Comparison of ENCODE assay signal across 1 cellular context in the genomic region with DNA sequence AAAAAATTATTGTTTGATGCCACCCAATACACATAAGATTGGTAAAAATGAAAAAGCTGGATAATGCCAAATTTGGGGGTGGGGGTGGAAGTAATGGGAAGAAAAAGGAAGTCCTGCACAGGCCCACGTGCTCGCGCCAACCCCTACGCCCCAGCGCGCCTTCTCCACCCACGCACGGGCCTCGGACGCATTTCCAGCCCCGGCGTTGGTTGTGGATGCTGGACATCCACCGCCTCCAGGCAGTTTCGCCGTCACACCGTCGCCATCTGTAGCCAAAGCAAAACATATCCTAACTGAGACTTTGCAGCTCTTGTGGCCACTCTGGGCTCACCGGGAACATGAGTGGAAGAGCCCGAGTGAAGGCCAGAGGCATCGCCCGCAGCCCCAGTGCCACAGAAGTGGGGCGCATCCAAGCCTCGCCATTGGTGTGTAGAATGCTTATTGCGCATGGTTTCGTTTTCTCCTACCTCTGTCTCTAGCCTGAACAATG.
TF ChIP-seq lines count a peak whose summit lies in the region.

Gene PIWIL4 (plus strand): TSS at position 188 of the 490 bp plus-strand sequence. CDS start 151 bp downstream, at position 339.

TF ChIP-seq in K562, 482 proteins besides CTCF, POLR2A, EP300 and RAD21 (continued from another document and continues in another):
- TF ChIP-seq ATF3 (IDR thresholded peaks at IDR 0.05) (no peak), ATF3 (CRISPR knock-in tag; conservative IDR thresholded peaks at IDR 0.05) (0 out of 2 replicates have a peak, but pooled peaks have one; percentile 45), TAF1 (IDR thresholded peaks at IDR 0.05; ENCODE audit: control insufficient read depth, extremely low read depth, insufficient read depth, low read length, severe bottlenecking) (peak; percentile 54), MBD2 (IDR thresholded peaks at IDR 0.05; ENCODE audit: borderline replicate concordance, low read depth) (no peak; the same call in 1 of the 2 replicates), ATF7 (IDR thresholded peaks at IDR 0.05) (peak; percentile 23; the same call in 1 of the 2 replicates), FOXM1 (IDR thresholded peaks at IDR 0.05; ENCODE audit: low read depth) (no peak), FOXM1 (CRISPR knock-in tag; IDR thresholded peaks at IDR 0.05; ENCODE audit: low read depth) (no peak), POLR2G (IDR thresholded peaks at IDR 0.05; ENCODE audit: low read depth, low read length) (peak; percentile 87), ZNF583 (CRISPR knock-in tag; IDR thresholded peaks at IDR 0.05) (peak; percentile 75; the same call in 1 of the 2 replicates), HSF4 (CRISPR knock-in tag; IDR thresholded peaks at IDR 0.05; ENCODE audit: borderline replicate concordance) (no peak), ZNF780A (CRISPR knock-in tag; IDR thresholded peaks at IDR 0.05) (no peak), RUNX1 (IDR thresholded peaks at IDR 0.05; ENCODE audit: low read depth) (no peak), ZNF395 (CRISPR knock-in tag; IDR thresholded peaks at IDR 0.05) (no peak), POLR2AphosphoS5 (IDR thresholded peaks at IDR 0.05; ENCODE audit: control insufficient read depth, insufficient read depth, low read depth, low read length) (peak; percentile 51), PML (IDR thresholded peaks at IDR 0.05; ENCODE audit: low read length) (0 out of 2 replicates have a peak, but pooled peaks have one; percentile 18), BHLHE40 (IDR thresholded peaks at IDR 0.05; ENCODE audit: low read length) (peak; percentile 80), HDGF (IDR thresholded peaks at IDR 0.05) (no peak), RAD51 (IDR thresholded peaks at IDR 0.05; ENCODE audit: borderline replicate concordance, low read depth) (peak; percentile 40; the same call in 1 of the 2 replicates), NRF1 (conservative IDR thresholded peaks at IDR 0.05 in 1 of 2, IDR thresholded peaks at IDR 0.05 in 1 of 2) (peak; percentile 44 to 51; a peak in 3 of 4 replicates), SNIP1 (IDR thresholded peaks at IDR 0.05; ENCODE audit: low read depth) (no peak), RNF2 (IDR thresholded peaks at IDR 0.05) (peak; percentile 78), RFX7 (CRISPR knock-in tag; IDR thresholded peaks at IDR 0.05) (no peak), PYGO2 (tag; IDR thresholded peaks at IDR 0.05) (no peak), ZNF830 (CRISPR knock-in tag; IDR thresholded peaks at IDR 0.05) (no peak), SRSF9 (IDR thresholded peaks at IDR 0.05; ENCODE audit: borderline replicate concordance, low read depth, low read length) (no peak), GMEB1 (CRISPR knock-in tag; IDR thresholded peaks at IDR 0.05) (peak; percentile 83), EGR1 (conservative IDR thresholded peaks at IDR 0.05) (peak; percentile 98), ZNF311 (CRISPR knock-in tag; IDR thresholded peaks at IDR 0.05) (no peak), IRF2 (CRISPR knock-in tag; IDR thresholded peaks at IDR 0.05) (peak; percentile 47; the same call in 1 of the 2 replicates), EZH2 (IDR thresholded peaks at IDR 0.05; ENCODE audit: borderline replicate concordance, low read depth, low read length) (no peak), ZNF589 (CRISPR knock-in tag; IDR thresholded peaks at IDR 0.05; ENCODE audit: low read depth) (peak; percentile 84; the same call in 1 of the 2 replicates), HMG20A (CRISPR knock-in tag; conservative IDR thresholded peaks at IDR 0.05) (no peak), JUND (IDR thresholded peaks at IDR 0.05; ENCODE audit: borderline replicate concordance, low read depth, low read length) (0 out of 2 replicates have a peak, but pooled peaks have one; percentile 5), JUND (tag; IDR thresholded peaks at IDR 0.05; ENCODE audit: borderline replicate concordance, low read depth, low read length) (no peak), CTBP1 (IDR thresholded peaks at IDR 0.05; ENCODE audit: borderline replicate concordance) (peak; percentile 49; the same call in 1 of the 2 replicates), SMAD3 (CRISPR knock-in tag; conservative IDR thresholded peaks at IDR 0.05) (no peak), ZC3H11A (IDR thresholded peaks at IDR 0.05; ENCODE audit: low read depth, low read length) (no peak), NR2C2 (CRISPR knock-in tag; IDR thresholded peaks at IDR 0.05) (no peak), NR2C2 (tag; IDR thresholded peaks at IDR 0.05) (peak; percentile 17; the same call in 1 of the 2 replicates), ETV5 (CRISPR knock-in tag; IDR thresholded peaks at IDR 0.05; ENCODE audit: low read depth) (no peak), NCOA1 (IDR thresholded peaks at IDR 0.05; ENCODE audit: low read depth) (no peak)
- TF ChIP-seq, protein P1, sequence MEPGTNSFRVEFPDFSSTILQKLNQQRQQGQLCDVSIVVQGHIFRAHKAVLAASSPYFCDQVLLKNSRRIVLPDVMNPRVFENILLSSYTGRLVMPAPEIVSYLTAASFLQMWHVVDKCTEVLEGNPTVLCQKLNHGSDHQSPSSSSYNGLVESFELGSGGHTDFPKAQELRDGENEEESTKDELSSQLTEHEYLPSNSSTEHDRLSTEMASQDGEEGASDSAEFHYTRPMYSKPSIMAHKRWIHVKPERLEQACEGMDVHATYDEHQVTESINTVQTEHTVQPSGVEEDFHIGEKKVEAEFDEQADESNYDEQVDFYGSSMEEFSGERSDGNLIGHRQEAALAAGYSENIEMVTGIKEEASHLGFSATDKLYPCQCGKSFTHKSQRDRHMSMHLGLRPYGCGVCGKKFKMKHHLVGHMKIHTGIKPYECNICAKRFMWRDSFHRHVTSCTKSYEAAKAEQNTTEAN (CRISPR knock-in tag; IDR thresholded peaks at IDR 0.05) = no peak
- TF ChIP-seq, protein P2, sequence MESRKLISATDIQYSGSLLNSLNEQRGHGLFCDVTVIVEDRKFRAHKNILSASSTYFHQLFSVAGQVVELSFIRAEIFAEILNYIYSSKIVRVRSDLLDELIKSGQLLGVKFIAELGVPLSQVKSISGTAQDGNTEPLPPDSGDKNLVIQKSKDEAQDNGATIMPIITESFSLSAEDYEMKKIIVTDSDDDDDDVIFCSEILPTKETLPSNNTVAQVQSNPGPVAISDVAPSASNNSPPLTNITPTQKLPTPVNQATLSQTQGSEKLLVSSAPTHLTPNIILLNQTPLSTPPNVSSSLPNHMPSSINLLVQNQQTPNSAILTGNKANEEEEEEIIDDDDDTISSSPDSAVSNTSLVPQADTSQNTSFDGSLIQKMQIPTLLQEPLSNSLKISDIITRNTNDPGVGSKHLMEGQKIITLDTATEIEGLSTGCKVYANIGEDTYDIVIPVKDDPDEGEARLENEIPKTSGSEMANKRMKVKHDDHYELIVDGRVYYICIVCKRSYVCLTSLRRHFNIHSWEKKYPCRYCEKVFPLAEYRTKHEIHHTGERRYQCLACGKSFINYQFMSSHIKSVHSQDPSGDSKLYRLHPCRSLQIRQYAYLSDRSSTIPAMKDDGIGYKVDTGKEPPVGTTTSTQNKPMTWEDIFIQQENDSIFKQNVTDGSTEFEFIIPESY (CRISPR knock-in tag; IDR thresholded peaks at IDR 0.05) = peak; percentile 43; the same call in 1 of the 2 replicates
- TF ChIP-seq, protein P3, sequence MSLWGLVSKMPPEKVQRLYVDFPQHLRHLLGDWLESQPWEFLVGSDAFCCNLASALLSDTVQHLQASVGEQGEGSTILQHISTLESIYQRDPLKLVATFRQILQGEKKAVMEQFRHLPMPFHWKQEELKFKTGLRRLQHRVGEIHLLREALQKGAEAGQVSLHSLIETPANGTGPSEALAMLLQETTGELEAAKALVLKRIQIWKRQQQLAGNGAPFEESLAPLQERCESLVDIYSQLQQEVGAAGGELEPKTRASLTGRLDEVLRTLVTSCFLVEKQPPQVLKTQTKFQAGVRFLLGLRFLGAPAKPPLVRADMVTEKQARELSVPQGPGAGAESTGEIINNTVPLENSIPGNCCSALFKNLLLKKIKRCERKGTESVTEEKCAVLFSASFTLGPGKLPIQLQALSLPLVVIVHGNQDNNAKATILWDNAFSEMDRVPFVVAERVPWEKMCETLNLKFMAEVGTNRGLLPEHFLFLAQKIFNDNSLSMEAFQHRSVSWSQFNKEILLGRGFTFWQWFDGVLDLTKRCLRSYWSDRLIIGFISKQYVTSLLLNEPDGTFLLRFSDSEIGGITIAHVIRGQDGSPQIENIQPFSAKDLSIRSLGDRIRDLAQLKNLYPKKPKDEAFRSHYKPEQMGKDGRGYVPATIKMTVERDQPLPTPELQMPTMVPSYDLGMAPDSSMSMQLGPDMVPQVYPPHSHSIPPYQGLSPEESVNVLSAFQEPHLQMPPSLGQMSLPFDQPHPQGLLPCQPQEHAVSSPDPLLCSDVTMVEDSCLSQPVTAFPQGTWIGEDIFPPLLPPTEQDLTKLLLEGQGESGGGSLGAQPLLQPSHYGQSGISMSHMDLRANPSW (CRISPR knock-in tag; IDR thresholded peaks at IDR 0.05) = peak; percentile 43; the same call in 1 of the 2 replicates
- TF ChIP-seq, protein P4, sequence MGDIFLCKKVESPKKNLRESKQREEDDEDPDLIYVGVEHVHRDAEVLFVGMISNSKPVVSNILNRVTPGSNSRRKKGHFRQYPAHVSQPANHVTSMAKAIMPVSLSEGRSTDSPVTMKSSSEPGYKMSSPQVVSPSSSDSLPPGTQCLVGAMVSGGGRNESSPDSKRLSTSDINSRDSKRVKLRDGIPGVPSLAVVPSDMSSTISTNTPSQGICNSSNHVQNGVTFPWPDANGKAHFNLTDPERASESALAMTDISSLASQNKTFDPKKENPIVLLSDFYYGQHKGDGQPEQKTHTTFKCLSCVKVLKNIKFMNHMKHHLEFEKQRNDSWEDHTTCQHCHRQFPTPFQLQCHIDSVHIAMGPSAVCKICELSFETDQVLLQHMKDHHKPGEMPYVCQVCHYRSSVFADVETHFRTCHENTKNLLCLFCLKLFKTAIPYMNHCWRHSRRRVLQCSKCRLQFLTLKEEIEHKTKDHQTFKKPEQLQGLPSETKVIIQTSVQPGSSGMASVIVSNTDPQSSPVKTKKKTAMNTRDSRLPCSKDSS (IDR thresholded peaks at IDR 0.05; ENCODE audit: low read depth, partially characterized antibody) = no peak
- TF ChIP-seq, protein P5, sequence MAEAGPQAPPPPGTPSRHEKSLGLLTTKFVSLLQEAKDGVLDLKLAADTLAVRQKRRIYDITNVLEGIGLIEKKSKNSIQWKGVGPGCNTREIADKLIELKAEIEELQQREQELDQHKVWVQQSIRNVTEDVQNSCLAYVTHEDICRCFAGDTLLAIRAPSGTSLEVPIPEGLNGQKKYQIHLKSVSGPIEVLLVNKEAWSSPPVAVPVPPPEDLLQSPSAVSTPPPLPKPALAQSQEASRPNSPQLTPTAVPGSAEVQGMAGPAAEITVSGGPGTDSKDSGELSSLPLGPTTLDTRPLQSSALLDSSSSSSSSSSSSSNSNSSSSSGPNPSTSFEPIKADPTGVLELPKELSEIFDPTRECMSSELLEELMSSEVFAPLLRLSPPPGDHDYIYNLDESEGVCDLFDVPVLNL (CRISPR knock-in tag; IDR thresholded peaks at IDR 0.05; ENCODE audit: low read depth) = no peak
- TF ChIP-seq, protein P6, sequence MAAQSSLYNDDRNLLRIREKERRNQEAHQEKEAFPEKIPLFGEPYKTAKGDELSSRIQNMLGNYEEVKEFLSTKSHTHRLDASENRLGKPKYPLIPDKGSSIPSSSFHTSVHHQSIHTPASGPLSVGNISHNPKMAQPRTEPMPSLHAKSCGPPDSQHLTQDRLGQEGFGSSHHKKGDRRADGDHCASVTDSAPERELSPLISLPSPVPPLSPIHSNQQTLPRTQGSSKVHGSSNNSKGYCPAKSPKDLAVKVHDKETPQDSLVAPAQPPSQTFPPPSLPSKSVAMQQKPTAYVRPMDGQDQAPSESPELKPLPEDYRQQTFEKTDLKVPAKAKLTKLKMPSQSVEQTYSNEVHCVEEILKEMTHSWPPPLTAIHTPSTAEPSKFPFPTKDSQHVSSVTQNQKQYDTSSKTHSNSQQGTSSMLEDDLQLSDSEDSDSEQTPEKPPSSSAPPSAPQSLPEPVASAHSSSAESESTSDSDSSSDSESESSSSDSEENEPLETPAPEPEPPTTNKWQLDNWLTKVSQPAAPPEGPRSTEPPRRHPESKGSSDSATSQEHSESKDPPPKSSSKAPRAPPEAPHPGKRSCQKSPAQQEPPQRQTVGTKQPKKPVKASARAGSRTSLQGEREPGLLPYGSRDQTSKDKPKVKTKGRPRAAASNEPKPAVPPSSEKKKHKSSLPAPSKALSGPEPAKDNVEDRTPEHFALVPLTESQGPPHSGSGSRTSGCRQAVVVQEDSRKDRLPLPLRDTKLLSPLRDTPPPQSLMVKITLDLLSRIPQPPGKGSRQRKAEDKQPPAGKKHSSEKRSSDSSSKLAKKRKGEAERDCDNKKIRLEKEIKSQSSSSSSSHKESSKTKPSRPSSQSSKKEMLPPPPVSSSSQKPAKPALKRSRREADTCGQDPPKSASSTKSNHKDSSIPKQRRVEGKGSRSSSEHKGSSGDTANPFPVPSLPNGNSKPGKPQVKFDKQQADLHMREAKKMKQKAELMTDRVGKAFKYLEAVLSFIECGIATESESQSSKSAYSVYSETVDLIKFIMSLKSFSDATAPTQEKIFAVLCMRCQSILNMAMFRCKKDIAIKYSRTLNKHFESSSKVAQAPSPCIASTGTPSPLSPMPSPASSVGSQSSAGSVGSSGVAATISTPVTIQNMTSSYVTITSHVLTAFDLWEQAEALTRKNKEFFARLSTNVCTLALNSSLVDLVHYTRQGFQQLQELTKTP (IDR thresholded peaks at IDR 0.05; ENCODE audit: low read depth in 1 of 2, partially characterized antibody in 2 of 2) = no peak
